In genomic region chr1:114756949-114757454, GRCh38 we compare ENCODE assay signal across 8 cellular contexts. TPM values are rescaled to one million over a fixed set of nuclear protein-coding genes. Genes with fewer than 3 reads are reported as not detected.
DNase-seq lines count a peak whose midpoint lies in the region; ATAC-seq, FAIRE-seq and TF ChIP-seq lines count a peak whose summit lies in the region.

No MANE protein-coding gene starts in this region.

- peak overlapping the region; percentile 100 for H3K27ac Mint-ChIP-seq in activated CD4-positive, alpha-beta T cell treated with anti-CD3 and anti-CD28 coated beads, Interleukin-2, amount 10 ng/mL, durations not matched to agents 7 days and 5 days

- 1% methylated on average over 17 of the region's 17 CpGs for WGBS in ovary, 3 donors

- DNase-seq in EH (ENCODE audit: low read depth): peak; percentile 61
- no peak for DNase-seq in activated CD4-positive, alpha-beta T cell treated with anti-CD3 and anti-CD28 coated beads, Interleukin-2, amount 10 ng/mL, durations not matched to agents 7 days and 5 days
- DNase-seq in foreskin keratinocyte: peak in 1 of 2 donors; percentile 47
- peak; percentile 22 to 53 (median 45) for DNase-seq in ovary
- no peak for DNase-seq in GM19239 (ENCODE audit: insufficient read length, low spot score)

- peaks cover 28% of the 10 kb centered on the region for H3K36me3 Mint-ChIP-seq in activated CD4-positive, alpha-beta T cell treated with anti-CD3 and anti-CD28 coated beads, Interleukin-2, amount 10 ng/mL, durations not matched to agents 7 days and 5 days (ENCODE audit: low read depth)

- no peaks in the 10 kb centered on the region for H3K36me3 ChIP-seq in ovary

- H3K27ac ChIP-seq in foreskin keratinocyte (peak overlapping the region; percentile 99), ovary (peak overlapping the region; percentile 90 to 97)

- TF ChIP-seq POLR2A in ovary (IDR thresholded peaks at IDR 0.05) (no peak), GM18505 (IDR thresholded peaks at IDR 0.05; ENCODE audit: borderline replicate concordance, extremely low read depth, insufficient read depth, insufficient read length) (no peak)

- TF ChIP-seq EP300 in ovary (IDR thresholded peaks at IDR 0.05): no peak

- H3K4me3 Mint-ChIP-seq in activated CD4-positive, alpha-beta T cell treated with anti-CD3 and anti-CD28 coated beads, Interleukin-2, amount 10 ng/mL, durations not matched to agents 7 days and 5 days: peak overlapping the region; percentile 99

- H3K27me3 Mint-ChIP-seq in activated CD4-positive, alpha-beta T cell treated with anti-CD3 and anti-CD28 coated beads, Interleukin-2, amount 10 ng/mL, durations not matched to agents 7 days and 5 days: no peaks in the 10 kb centered on the region

- H3K4me3 ChIP-seq in ovary: peak overlapping the region; percentile 97

- H3K9me3 ChIP-seq in ovary: no peaks in the 10 kb centered on the region

- peaks cover 6% of the 10 kb centered on the region for H3K9me3 Mint-ChIP-seq in activated CD4-positive, alpha-beta T cell treated with anti-CD3 and anti-CD28 coated beads, Interleukin-2, amount 10 ng/mL, durations not matched to agents 7 days and 5 days

- TF ChIP-seq CTCF in foreskin keratinocyte (conservative IDR thresholded peaks at IDR 0.05) (no peak), ovary (IDR thresholded peaks at IDR 0.05) (no peak)

- CTCF ChIA-PET in activated CD4-positive, alpha-beta T cell treated with anti-CD3 and anti-CD28 coated beads, Interleukin-2, amount 10 ng/mL, durations not matched to agents 7 days and 5 days (lab: Charles Lee): interaction anchor here (0.8 to 1.4 kb wide), 3 partner anchors 12 to 40 kb away, joined by 3 to 4 read pairs (median 3); partner anchors contain the start of gene NRAS

- intact Hi-C loops in ovary (cut with DNase I): loop anchor here in 1 of 4 donors (2.0 kb wide), 1 partner anchor 40 kb away; the partner anchor contains the start of gene NRAS

- no peak for FAIRE-seq in GM19239 (lab: Jason Lieb, UNC)

- H3K4me1 Mint-ChIP-seq in activated CD4-positive, alpha-beta T cell treated with anti-CD3 and anti-CD28 coated beads, Interleukin-2, amount 10 ng/mL, durations not matched to agents 7 days and 5 days: peaks cover 59% of the 10 kb centered on the region

- H3K4me1 ChIP-seq in foreskin keratinocyte (peaks cover 26% of the 10 kb centered on the region), ovary (ENCODE audit: insufficient read depth) (peaks cover 8% of the 10 kb centered on the region)

- POLR2A ChIA-PET in activated CD4-positive, alpha-beta T cell treated with anti-CD3 and anti-CD28 coated beads, Interleukin-2, amount 10 ng/mL, durations not matched to agents 7 days and 5 days (lab: Charles Lee): no interaction called here

- no peaks in the 10 kb centered on the region for H3K27me3 ChIP-seq in foreskin keratinocyte
- H3K27me3 ChIP-seq in ovary: no peaks in the 10 kb centered on the region

- ATAC-seq in HG03378 (IDR thresholded peaks at IDR 0.05; ENCODE audit: unreplicated experiment): peak; percentile 11
- peak; percentile 43 for ATAC-seq in foreskin keratinocyte
- ATAC-seq in HG02610 (IDR thresholded peaks at IDR 0.05; ENCODE audit: unreplicated experiment): no peak
- ATAC-seq in GM18505 (IDR thresholded peaks at IDR 0.05; ENCODE audit: unreplicated experiment): no peak

RNA-seq across cellular contexts. Expression of gene CSDE1, which starts 0.8 kb away (rescaled TPM):
- 100 to 1,000 TPM; 381 to 439 TPM for total RNA-seq in activated CD4-positive, alpha-beta T cell treated with anti-CD3 and anti-CD28 coated beads, Interleukin-2, amount 10 ng/mL, durations not matched to agents 7 days and 5 days
- 319 and 325 TPM in 2 replicates for total RNA-seq in foreskin keratinocyte
- 115 and 141 TPM in 2 replicates for polyA plus RNA-seq in foreskin keratinocyte
- total RNA-seq in ovary: 100 to 1,000 TPM; 357 to 752 (median 558) TPM
- polyA plus RNA-seq in ovary: 100 to 1,000 TPM; 225 to 458 TPM

RNA-seq across cellular contexts. Expression of gene SIKE1, which starts 23.5 kb away (rescaled TPM):
- total RNA-seq in activated CD4-positive, alpha-beta T cell treated with anti-CD3 and anti-CD28 coated beads, Interleukin-2, amount 10 ng/mL, durations not matched to agents 7 days and 5 days: 10 to 100 TPM; 59.4 to 65.0 TPM
- total RNA-seq in foreskin keratinocyte: 44.0 and 44.3 TPM in 2 replicates
- 24.0 and 27.6 TPM in 2 replicates for polyA plus RNA-seq in foreskin keratinocyte
- 10 to 100 TPM; 22.8 to 41.8 (median 31.4) TPM for total RNA-seq in ovary
- 10 to 100 TPM; 12.4 to 15.3 TPM for polyA plus RNA-seq in ovary

RNA-seq across cellular contexts. Expression of gene NRAS, which starts 40.4 kb away (rescaled TPM):
- total RNA-seq in activated CD4-positive, alpha-beta T cell treated with anti-CD3 and anti-CD28 coated beads, Interleukin-2, amount 10 ng/mL, durations not matched to agents 7 days and 5 days: 10 to 100 TPM; 45.4 to 52.4 TPM
- total RNA-seq in foreskin keratinocyte: 64.0 and 64.5 TPM in 2 replicates
- polyA plus RNA-seq in foreskin keratinocyte: 20.9 and 24.3 TPM in 2 replicates
- 10 to 100 TPM; 12.9 to 21.7 (median 16.4) TPM for total RNA-seq in ovary
- polyA plus RNA-seq in ovary: 10 to 100 TPM in 1 of 2 donors, 1 to 10 TPM in 1; 8.7 to 17.8 TPM

Comparison
In these comparisons a context has a peak if more than half of its experiments do, and no peak if none do; other contexts are left out.
1. DNase-seq: peak in EH (single experiment) and ovary (5 of 5); none in activated CD4-positive, alpha-beta T cell treated with anti-CD3 and anti-CD28 coated beads, Interleukin-2, amount 10 ng/mL, durations not matched to agents 7 days and 5 days (single experiment) and GM19239 (single experiment).
2. ATAC-seq: peak in HG03378 (single experiment) and foreskin keratinocyte (single experiment); none in HG02610 (single experiment) and GM18505 (single experiment).